In the genomic region with DNA sequence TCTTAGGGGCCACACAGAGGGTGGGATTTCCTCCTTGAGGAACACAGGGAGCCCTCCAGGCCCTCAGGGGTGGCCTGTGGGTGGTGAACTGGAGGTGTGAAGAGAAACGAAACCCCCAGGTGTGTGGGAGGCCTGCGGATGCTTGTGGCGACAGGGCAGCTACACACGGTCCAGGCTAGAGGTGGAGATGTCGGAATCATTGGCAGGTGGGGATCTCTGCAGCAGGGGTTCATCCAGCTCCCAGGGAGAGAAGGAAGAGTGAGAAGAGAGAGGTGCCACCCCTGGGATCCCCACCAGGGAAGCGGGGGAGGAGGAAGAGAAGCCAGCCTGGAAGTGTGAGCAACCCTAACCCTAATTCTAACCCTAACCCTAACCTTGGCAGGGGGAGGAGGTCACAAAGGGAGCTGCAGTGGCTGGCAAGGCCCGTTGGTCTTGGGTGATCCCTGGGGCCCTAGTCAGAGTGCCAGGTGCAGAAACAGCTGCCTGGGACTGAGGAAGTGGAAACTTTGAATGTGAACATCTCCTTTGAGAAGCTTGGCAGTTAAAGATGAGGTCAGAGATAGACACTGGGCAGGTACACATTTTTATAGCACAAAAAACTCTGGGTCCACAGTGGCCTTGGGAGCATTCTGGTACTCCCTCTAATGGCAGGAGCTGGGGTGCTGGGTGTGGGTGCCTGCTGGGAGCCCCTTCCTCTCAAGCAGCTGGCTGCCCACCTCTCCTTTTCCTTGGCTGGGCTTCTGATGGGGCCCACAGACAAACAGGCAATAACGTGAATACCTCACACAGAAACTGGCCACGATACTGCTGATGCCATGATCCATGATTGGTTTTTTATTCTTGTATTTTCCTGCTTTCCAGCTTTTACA, we compare ENCODE assay signal across 1 cellular context.
TF ChIP-seq lines count a peak whose summit lies in the region.

No MANE protein-coding gene starts in this region.

TF ChIP-seq in GM12878, 131 proteins besides CTCF, POLR2A, EP300 and RAD21 (continued from another document):
- TF ChIP-seq DPF2 (IDR thresholded peaks at IDR 0.05) (0 out of 2 replicates have a peak, but pooled peaks have one; percentile 63), SMARCA5 (IDR thresholded peaks at IDR 0.05) (0 out of 2 replicates have a peak, but pooled peaks have one; percentile 27), ZNF207 (IDR thresholded peaks at IDR 0.05; ENCODE audit: borderline replicate concordance) (no peak), MTA3 (IDR thresholded peaks at IDR 0.05; ENCODE audit: borderline replicate concordance, low read length) (no peak), TAF1 (IDR thresholded peaks at IDR 0.05; ENCODE audit: borderline replicate concordance, low read depth, low read length) (no peak), SIX5 (IDR thresholded peaks at IDR 0.05; ENCODE audit: low read depth, low read length, severe bottlenecking) (no peak), NR2F1 (conservative IDR thresholded peaks at IDR 0.05) (peak; percentile 85), RFX5 (IDR thresholded peaks at IDR 0.05; ENCODE audit: low read depth, low read length) (no peak), KDM1A (IDR thresholded peaks at IDR 0.05; ENCODE audit: borderline replicate concordance) (no peak), FOXM1 (IDR thresholded peaks at IDR 0.05; ENCODE audit: low read depth, low read length) (no peak), ZNF384 (IDR thresholded peaks at IDR 0.05; ENCODE audit: borderline replicate concordance, low read depth, low read length) (no peak), IKZF1 (conservative IDR thresholded peaks at IDR 0.05) (peak; percentile 75), MEF2B (IDR thresholded peaks at IDR 0.05; ENCODE audit: partially characterized antibody, poor library complexity, severe bottlenecking) (peak; percentile 44), RUNX3 (IDR thresholded peaks at IDR 0.05; ENCODE audit: low read length) (peak; percentile 58)
- TF ChIP-seq, protein P1, sequence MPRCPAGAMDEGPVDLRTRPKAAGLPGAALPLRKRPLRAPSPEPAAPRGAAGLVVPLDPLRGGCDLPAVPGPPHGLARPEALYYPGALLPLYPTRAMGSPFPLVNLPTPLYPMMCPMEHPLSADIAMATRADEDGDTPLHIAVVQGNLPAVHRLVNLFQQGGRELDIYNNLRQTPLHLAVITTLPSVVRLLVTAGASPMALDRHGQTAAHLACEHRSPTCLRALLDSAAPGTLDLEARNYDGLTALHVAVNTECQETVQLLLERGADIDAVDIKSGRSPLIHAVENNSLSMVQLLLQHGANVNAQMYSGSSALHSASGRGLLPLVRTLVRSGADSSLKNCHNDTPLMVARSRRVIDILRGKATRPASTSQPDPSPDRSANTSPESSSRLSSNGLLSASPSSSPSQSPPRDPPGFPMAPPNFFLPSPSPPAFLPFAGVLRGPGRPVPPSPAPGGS (IDR thresholded peaks at IDR 0.05; ENCODE audit: borderline replicate concordance, insufficient read depth, low read depth, low read length, poor library complexity, severe bottlenecking), result no peak
